ENCODE assay signal across 15 cellular contexts in genomic region chrX:19630228-19630627, GRCh38.
A peak's percentile ranks its signal among the peaks of the same experiment; 100 is the strongest.
DNase-seq lines count a peak whose midpoint lies in the region; ATAC-seq and TF ChIP-seq lines count a peak whose summit lies in the region.
"Had no signal": no experiment of that assay in that cellular context is flagged by ENCODE, and none has a peak within 500 bp of the region (broad histone marks: within the 10 kb centered on the region; RNA-seq: fewer than 3 reads in every experiment).

No MANE protein-coding gene starts in this region.

- no peak for TF ChIP-seq POLR2A in gastrocnemius medialis (IDR thresholded peaks at IDR 0.05)

- in situ Hi-C loops in GM13976 (cut with MboI; ENCODE audit: low sequenced_read_pairs, unreplicated experiment), result no loop called here
- in situ Hi-C loops in gastrocnemius medialis (cut with MboI; ENCODE audit: low sequenced_read_pairs in 4 of 4), result no loop called here

- H3K4me3 Mint-ChIP-seq in CD14-positive monocyte, result no peak overlapping the region
- H3K4me3 Mint-ChIP-seq in activated T-helper 2 cell treated with anti-CD3 and anti-CD28 coated beads, Interferon-gamma antibody, Interleukin-2, Interleukin-4, amounts not matched to agents 10 μg/mL and 5 μg/mL and 100 μg/mL, durations not matched to agents 14 hours and 24 hours and 36 hours (ENCODE audit: low read depth), result no peak overlapping the region

- DNase-seq in CD14-positive monocyte (ENCODE audit: low spot score) (no peak), GM13976 (ENCODE audit: low spot score) (peak; percentile 34), gastrocnemius medialis (no peak), foreskin fibroblast (no peak)
- no peak for DNase-seq in activated T-helper 2 cell treated with anti-CD3 and anti-CD28 coated beads, Interferon-gamma antibody, Interleukin-2, Interleukin-4, amounts not matched to agents 10 μg/mL and 5 μg/mL and 100 μg/mL, durations not matched to agents 14 hours and 24 hours and 36 hours (ENCODE audit: low spot score)
- DNase-seq: activated CD4-positive, alpha-beta T cell treated with anti-CD3 and anti-CD28 coated beads for 1 hour; amygdala; mesenchymal stem cell had no signal

- intact Hi-C loops in CD14-positive monocyte (cut with micrococcal nuclease) (no loop called here), gastrocnemius medialis (cut with DNase I; ENCODE audit: low total_unique reads) (no loop called here)
- intact Hi-C loops in activated T-helper 2 cell treated with anti-CD3 and anti-CD28 coated beads, Interferon-gamma antibody, Interleukin-2, Interleukin-4, amounts not matched to agents 10 μg/mL and 5 μg/mL and 100 μg/mL, durations not matched to agents 14 hours and 24 hours and 36 hours (cut with micrococcal nuclease), result no loop called here

- no peak overlapping the region for H3K27ac ChIP-seq in gastrocnemius medialis
- H3K27ac ChIP-seq: RWPE1, suprapubic skin had no signal

- TF ChIP-seq CTCF in CD14-positive monocyte (IDR thresholded peaks at IDR 0.05), result no peak
- TF ChIP-seq CTCF in GM13976 (IDR thresholded peaks at IDR 0.05; ENCODE audit: borderline replicate concordance, control extremely low read depth, extremely low read depth, insufficient read depth, missing control alignments), result no peak
- no peak for TF ChIP-seq CTCF in gastrocnemius medialis (IDR thresholded peaks at IDR 0.05 in 4 of 5, conservative IDR thresholded peaks at IDR 0.05 in 1 of 5)
- TF ChIP-seq CTCF in foreskin fibroblast (IDR thresholded peaks at IDR 0.05; ENCODE audit: low read depth, low read length), result no peak

- H3K27ac Mint-ChIP-seq in CD14-positive monocyte, result peak overlapping the region in 6 of 7 donors; percentile 33 to 81 (median 71)
- peak overlapping the region; percentile 40 for H3K27ac Mint-ChIP-seq in activated T-helper 2 cell treated with anti-CD3 and anti-CD28 coated beads, Interferon-gamma antibody, Interleukin-2, Interleukin-4, amounts not matched to agents 10 μg/mL and 5 μg/mL and 100 μg/mL, durations not matched to agents 14 hours and 24 hours and 36 hours

- no peaks in the 10 kb centered on the region for H3K9me3 ChIP-seq in gastrocnemius medialis
- H3K9me3 ChIP-seq: BLaER1 treated with 17β-estradiol and CSF1 and Interleukin-3, amounts not matched to agents 10 nM and 100 nM; suprapubic skin had no signal

- H3K9me3 Mint-ChIP-seq in CD14-positive monocyte, result peaks cover 0 to 2% (median 0%) of the 10 kb centered on the region in 7 donors
- H3K9me3 Mint-ChIP-seq in activated T-helper 2 cell treated with anti-CD3 and anti-CD28 coated beads, Interferon-gamma antibody, Interleukin-2, Interleukin-4, amounts not matched to agents 10 μg/mL and 5 μg/mL and 100 μg/mL, durations not matched to agents 14 hours and 24 hours and 36 hours, result no peaks in the 10 kb centered on the region

- ATAC-seq in HG03025 (IDR thresholded peaks at IDR 0.05; ENCODE audit: low FRiP score, unreplicated experiment) (peak; percentile 46), HG03457 (IDR thresholded peaks at IDR 0.05; ENCODE audit: unreplicated experiment) (no peak), gastrocnemius medialis (no peak), HG02970 (IDR thresholded peaks at IDR 0.05; ENCODE audit: low FRiP score, unreplicated experiment) (no peak)
- ATAC-seq: K562 had no signal

- H3K36me3 ChIP-seq in gastrocnemius medialis, result no peaks in the 10 kb centered on the region
- H3K36me3 ChIP-seq: suprapubic skin had no signal

- H3K4me3 ChIP-seq in gastrocnemius medialis, result no peak overlapping the region
- no peak overlapping the region for H3K4me3 ChIP-seq in foreskin fibroblast (ENCODE audit: low read depth in 1 of 2, low read length in 2 of 2)
- H3K4me3 ChIP-seq: BLaER1 treated with 17β-estradiol and CSF1 and Interleukin-3, amounts not matched to agents 10 nM and 100 nM; K562; suprapubic skin had no signal

- H3K27me3 ChIP-seq in gastrocnemius medialis, result no peaks in the 10 kb centered on the region
- H3K27me3 ChIP-seq: BLaER1 treated with 17β-estradiol and CSF1 and Interleukin-3, amounts not matched to agents 10 nM and 100 nM; suprapubic skin had no signal

- H3K4me1 ChIP-seq in gastrocnemius medialis, result no peaks in the 10 kb centered on the region
- H3K4me1 ChIP-seq: suprapubic skin had no signal

- H3K27me3 Mint-ChIP-seq in CD14-positive monocyte (ENCODE audit: low read depth in 3 of 3), result peaks cover 0 to 10% (median 0%) of the 10 kb centered on the region in 3 donors
- H3K27me3 Mint-ChIP-seq in activated T-helper 2 cell treated with anti-CD3 and anti-CD28 coated beads, Interferon-gamma antibody, Interleukin-2, Interleukin-4, amounts not matched to agents 10 μg/mL and 5 μg/mL and 100 μg/mL, durations not matched to agents 14 hours and 24 hours and 36 hours (ENCODE audit: low read depth), result no peaks in the 10 kb centered on the region

- H3K36me3 Mint-ChIP-seq in CD14-positive monocyte, result peaks cover 40 to 46% of the 10 kb centered on the region in 2 donors
- peaks cover 24% of the 10 kb centered on the region for H3K36me3 Mint-ChIP-seq in activated T-helper 2 cell treated with anti-CD3 and anti-CD28 coated beads, Interferon-gamma antibody, Interleukin-2, Interleukin-4, amounts not matched to agents 10 μg/mL and 5 μg/mL and 100 μg/mL, durations not matched to agents 14 hours and 24 hours and 36 hours (ENCODE audit: low read depth)

- H3K4me1 Mint-ChIP-seq in CD14-positive monocyte, result peaks cover 37% of the 10 kb centered on the region
- peaks cover 48% of the 10 kb centered on the region for H3K4me1 Mint-ChIP-seq in activated T-helper 2 cell treated with anti-CD3 and anti-CD28 coated beads, Interferon-gamma antibody, Interleukin-2, Interleukin-4, amounts not matched to agents 10 μg/mL and 5 μg/mL and 100 μg/mL, durations not matched to agents 14 hours and 24 hours and 36 hours (ENCODE audit: low read depth)
